ENCODE assay signal across 14 cellular contexts in the genomic region with DNA sequence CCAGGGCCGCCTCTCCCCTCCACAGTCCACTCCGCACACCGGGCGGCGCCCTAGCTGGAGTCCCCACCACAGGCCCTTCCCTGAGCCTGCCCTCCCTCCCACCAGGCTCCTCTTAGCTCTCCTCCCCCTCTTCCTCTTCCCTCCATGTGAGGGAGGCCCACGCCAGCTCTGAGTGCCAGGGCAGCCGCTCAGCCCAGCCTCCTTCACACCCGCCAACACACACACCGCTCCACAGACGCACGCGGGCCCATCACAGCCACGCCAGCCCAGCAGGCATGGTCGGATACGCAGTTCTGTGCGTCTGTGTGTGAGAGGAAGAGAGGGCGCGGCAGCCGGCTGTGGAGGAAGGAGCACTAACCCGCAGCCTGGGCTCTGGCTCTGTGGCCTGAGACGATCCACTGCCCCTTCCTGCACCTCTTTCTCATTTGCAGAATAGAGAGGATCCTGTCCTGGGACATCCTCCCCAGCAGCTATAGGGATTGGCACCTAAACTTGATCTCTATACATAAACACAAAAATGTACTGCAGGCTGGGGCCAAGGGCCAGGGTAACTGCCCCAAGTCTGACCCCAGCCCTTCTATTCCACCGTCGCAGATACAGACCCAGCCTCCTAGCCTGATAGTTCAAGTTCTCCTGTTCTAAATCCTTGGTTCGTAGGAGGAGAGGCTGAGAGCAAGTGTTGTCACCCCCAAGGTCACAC. TPM values are rescaled to one million over a fixed set of nuclear protein-coding genes. Genes with fewer than 3 reads are reported as not detected.
DNase-seq lines count a peak whose midpoint lies in the region; ATAC-seq and TF ChIP-seq lines count a peak whose summit lies in the region.
"Had no signal": no experiment of that assay in that cellular context is flagged by ENCODE, and none has a peak within 500 bp of the region (broad histone marks: within the 10 kb centered on the region; RNA-seq: fewer than 3 reads in every experiment).

No MANE protein-coding gene starts in this region.

- ATAC-seq in T-helper 17 cell: peak; percentile 16
- ATAC-seq: psoas muscle had no signal

- H3K4me1 Mint-ChIP-seq in T-helper 17 cell (peaks cover 32% of the 10 kb centered on the region), glutamatergic neuron (ENCODE audit: low read depth, unreplicated experiment) (peaks cover 27% of the 10 kb centered on the region), type B pancreatic cell (ENCODE audit: unreplicated experiment) (peaks cover 20% of the 10 kb centered on the region)

- no peak overlapping the region for H3K27ac Mint-ChIP-seq in T-helper 17 cell
- no peak overlapping the region for H3K27ac Mint-ChIP-seq in glutamatergic neuron (ENCODE audit: unreplicated experiment)
- peak overlapping the region; percentile 16 for H3K27ac Mint-ChIP-seq in type B pancreatic cell

- H3K36me3 ChIP-seq in cardiac muscle cell (peaks cover 4% of the 10 kb centered on the region), left ventricle myocardium inferior (no peaks in the 10 kb centered on the region)
- H3K36me3 ChIP-seq: BE2C had no signal

- H3K4me3 ChIP-seq in cardiac muscle cell: no peak overlapping the region
- H3K4me3 ChIP-seq in left ventricle myocardium inferior: no peak overlapping the region
- H3K4me3 ChIP-seq: psoas muscle had no signal

- H3K27ac ChIP-seq in cardiac muscle cell (peak overlapping the region; percentile 13), left ventricle myocardium inferior (replicated peaks) (no peak overlapping the region)
- H3K27ac ChIP-seq: psoas muscle, VCaP had no signal

- peak overlapping the region; percentile 31 for H3K4me3 Mint-ChIP-seq in T-helper 17 cell
- H3K4me3 Mint-ChIP-seq in glutamatergic neuron (ENCODE audit: unreplicated experiment): peak overlapping the region; percentile 64
- peak overlapping the region; percentile 71 for H3K4me3 Mint-ChIP-seq in type B pancreatic cell

- intact Hi-C loops in left ventricle myocardium inferior (cut with micrococcal nuclease): loop anchor here (5.0 kb wide), 1 partner anchor 149 kb away; no protein-coding TSS in a partner anchor

- H3K9me3 Mint-ChIP-seq in glutamatergic neuron (ENCODE audit: unreplicated experiment) (peaks cover 26% of the 10 kb centered on the region), type B pancreatic cell (no peaks in the 10 kb centered on the region)

- H3K4me1 ChIP-seq in cardiac muscle cell (ENCODE audit: low read depth): peaks cover 22% of the 10 kb centered on the region
- H3K4me1 ChIP-seq in left ventricle myocardium inferior: peaks cover 42% of the 10 kb centered on the region
- H3K4me1 ChIP-seq: BE2C had no signal

- H3K27me3 Mint-ChIP-seq in T-helper 17 cell (peaks cover 55% of the 10 kb centered on the region), glutamatergic neuron (ENCODE audit: unreplicated experiment) (peaks cover 19% of the 10 kb centered on the region), type B pancreatic cell (peaks cover 55% of the 10 kb centered on the region)

- peak in 1 of 2 donors; percentile 45 for DNase-seq in cardiac muscle cell (ENCODE audit: low read depth in 1 of 2, low spot score in 1 of 2)
- DNase-seq in left ventricle myocardium inferior: no peak
- DNase-seq in T-helper 17 cell: no peak
- DNase-seq in glutamatergic neuron: no peak
- DNase-seq in type B pancreatic cell (ENCODE audit: extremely low spot score, unreplicated experiment): no peak
- DNase-seq in AG08395 (ENCODE audit: low spot score): no peak
- DNase-seq in DMS79 treated with DMSO at 0.1 percent for 48 hours (lab: John Stamatoyannopoulos, UW): no peak
- no peak for DNase-seq in SIG-M5 (lab: John Stamatoyannopoulos, UW)
- DNase-seq: activated T-cell treated with anti-CD3 and anti-CD28 coated beads, Interleukin-2, amount 50 U/mL, for 48 hours; BE2C; psoas muscle; stimulated activated CD4-positive, alpha-beta T cell treated with anti-CD3 and anti-CD28 coated beads, Interleukin-2, amount 100 ng/mL, for 48 hours had no signal

- H3K9me3 ChIP-seq in cardiac muscle cell (ENCODE audit: low read depth) (no peaks in the 10 kb centered on the region), left ventricle myocardium inferior (replicated peaks) (no peaks in the 10 kb centered on the region), T-helper 17 cell (ENCODE audit: control insufficient read depth, low read length, poor library complexity, severe bottlenecking) (no peaks in the 10 kb centered on the region)
- H3K9me3 ChIP-seq: BE2C, psoas muscle had no signal

- H3K36me3 Mint-ChIP-seq in T-helper 17 cell (ENCODE audit: low read depth) (peaks cover 2% of the 10 kb centered on the region), glutamatergic neuron (ENCODE audit: unreplicated experiment) (peaks cover 10% of the 10 kb centered on the region), type B pancreatic cell (peaks cover 3% of the 10 kb centered on the region)

- no peak for TF ChIP-seq CTCF in cardiac muscle cell (IDR thresholded peaks at IDR 0.05; ENCODE audit: low read depth, low read length)
- no peak for TF ChIP-seq CTCF in left ventricle myocardium inferior (IDR thresholded peaks at IDR 0.05; ENCODE audit: borderline replicate concordance)
- no peak for TF ChIP-seq CTCF in glutamatergic neuron (IDR thresholded peaks at IDR 0.05; ENCODE audit: partially characterized antibody, unreplicated experiment)
- TF ChIP-seq CTCF in type B pancreatic cell (conservative IDR thresholded peaks at IDR 0.05): no peak

- H3K27me3 ChIP-seq in cardiac muscle cell (peaks cover 20% of the 10 kb centered on the region), left ventricle myocardium inferior (ENCODE audit: low read depth) (peaks cover 74% of the 10 kb centered on the region)

RNA-seq across cellular contexts. Expression of a gene that starts 3.5 kb away (rescaled TPM):
- 0.51 and 0.56 TPM in 2 replicates for total RNA-seq in cardiac muscle cell
- not detected in 2 replicates for polyA plus RNA-seq in cardiac muscle cell
- total RNA-seq in left ventricle myocardium inferior: not detected
- 1 to 10 TPM; 4.3 to 4.8 TPM for total RNA-seq in T-helper 17 cell
- 8.5 TPM for total RNA-seq in glutamatergic neuron (ENCODE audit: unreplicated experiment)
- total RNA-seq in type B pancreatic cell (ENCODE audit: low replicate concordance): 0.98 and 1.0 TPM in 2 replicates
- total RNA-seq: lung microvascular endothelial cell, psoas muscle had no signal
- polyA plus RNA-seq: psoas muscle had no signal

RNA-seq across cellular contexts. Expression of a gene that starts 6.6 kb away (rescaled TPM):
- total RNA-seq in cardiac muscle cell (2,973 and 4,339 TPM in 2 replicates), left ventricle myocardium inferior (5.4 TPM), T-helper 17 cell (1 to 10 TPM; 2.6 to 3.7 TPM), glutamatergic neuron (ENCODE audit: unreplicated experiment) (846 TPM), type B pancreatic cell (ENCODE audit: low replicate concordance) (949 and 981 TPM in 2 replicates)
- polyA plus RNA-seq in cardiac muscle cell: 3,396 and 3,769 TPM in 2 replicates

RNA-seq across cellular contexts. Expression of a gene that starts 40.8 kb away (rescaled TPM):
- total RNA-seq in cardiac muscle cell: 81.8 TPM in 2 replicates
- 48.3 and 48.5 TPM in 2 replicates for polyA plus RNA-seq in cardiac muscle cell
- total RNA-seq in left ventricle myocardium inferior: 77.1 TPM
- 100 to 1,000 TPM; 194 to 196 TPM for total RNA-seq in T-helper 17 cell
- total RNA-seq in glutamatergic neuron (ENCODE audit: unreplicated experiment): 60.9 TPM
- 50.0 and 57.6 TPM in 2 replicates for total RNA-seq in type B pancreatic cell (ENCODE audit: low replicate concordance)

Comparison
In these comparisons a context has a peak if more than half of its experiments do, and no peak if none do; other contexts are left out.
1. RNA of a gene that starts 6.6 kb away (total RNA-seq): 2,973 to 4,339 TPM in cardiac muscle cell, 949 to 981 TPM in type B pancreatic cell and 846 TPM in glutamatergic neuron (single experiment); 5.4 TPM in left ventricle myocardium inferior (single experiment) and 2.6 to 3.7 TPM in T-helper 17 cell; every median in the first group is over 100 times any median in the second.
2. Peak in every context shown above with its lines, with median percentiles within 50 percentile points of each other: H3K4me3 Mint-ChIP-seq.